1 cellular context compared by ENCODE assay signal in the genomic region with DNA sequence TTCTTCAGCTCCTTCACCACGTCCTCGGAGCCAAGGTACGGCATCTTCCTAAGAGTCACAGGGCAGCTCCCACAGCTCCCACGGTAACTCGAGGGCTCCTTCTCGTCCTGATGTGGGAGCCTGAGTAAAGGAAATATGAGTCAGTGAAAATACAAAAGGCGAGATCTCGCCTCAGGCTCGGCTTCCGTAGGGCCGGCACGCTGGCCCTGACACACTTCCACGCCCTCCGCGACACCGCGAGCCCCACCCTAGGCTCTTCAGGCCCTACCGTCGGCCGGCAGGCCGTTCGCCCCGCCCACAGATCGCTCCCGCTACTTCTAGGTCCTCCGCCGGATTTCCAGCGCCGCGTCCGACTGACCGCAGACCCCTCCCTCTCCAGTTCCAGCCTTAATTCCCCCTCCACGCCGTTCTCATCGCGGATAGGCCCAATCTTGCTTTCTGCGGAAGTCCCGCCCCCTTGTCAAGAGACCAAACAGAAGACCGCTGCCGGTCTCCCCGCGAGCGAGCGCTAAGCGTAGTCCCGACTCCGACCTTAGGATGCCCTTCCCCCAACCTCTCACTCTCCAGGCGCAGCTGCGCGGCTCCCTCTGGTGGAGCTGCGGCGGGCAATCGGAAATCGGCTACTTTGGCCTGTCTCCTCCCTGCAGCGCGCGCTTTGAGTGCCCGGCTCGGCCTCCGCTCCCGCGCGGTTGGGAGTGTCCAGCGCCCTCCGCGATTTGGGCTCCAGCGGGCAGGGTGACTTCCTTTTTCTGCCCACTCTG.
TF ChIP-seq lines count a peak whose summit lies in the region.

A gene (minus strand): TSS at position 126 of the 761 bp plus-strand sequence. CDS start 82 bp downstream, at position 44.
A gene (plus strand): TSS at position 653 of the 761 bp plus-strand sequence. CDS start 261 bp downstream, outside the sequence.

TF ChIP-seq in HepG2, 621 proteins besides CTCF, POLR2A, EP300 and RAD21 (continued from another document and continues in another):
- TF ChIP-seq, protein P1, sequence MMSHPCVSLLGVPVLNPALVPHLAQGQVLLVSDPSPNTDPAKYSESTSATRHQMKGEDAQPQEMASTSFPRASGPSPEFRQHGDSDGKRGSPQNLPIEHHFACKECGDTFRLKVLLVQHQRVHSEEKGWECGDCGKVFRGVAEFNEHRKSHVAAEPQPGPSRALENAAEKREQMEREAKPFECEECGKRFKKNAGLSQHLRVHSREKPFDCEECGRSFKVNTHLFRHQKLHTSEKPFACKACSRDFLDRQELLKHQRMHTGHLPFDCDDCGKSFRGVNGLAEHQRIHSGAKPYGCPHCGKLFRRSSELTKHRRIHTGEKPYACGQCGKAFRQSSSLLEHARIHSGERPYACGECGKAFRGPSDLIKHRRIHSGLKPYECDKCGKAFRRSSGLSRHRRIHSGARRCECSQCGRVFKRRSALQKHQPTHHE (CRISPR knock-in tag; IDR thresholded peaks at IDR 0.05; ENCODE audit: borderline replicate concordance), result peak; percentile 32; the same call in 1 of the 2 replicates
- TF ChIP-seq GABPB1 (CRISPR knock-in tag; IDR thresholded peaks at IDR 0.05), result peak; percentile 95
- TF ChIP-seq ZNF737 (CRISPR knock-in tag; IDR thresholded peaks at IDR 0.05; ENCODE audit: borderline replicate concordance), result no peak
- no peak for TF ChIP-seq ZSCAN20 (CRISPR knock-in tag; IDR thresholded peaks at IDR 0.05; ENCODE audit: borderline replicate concordance)
- TF ChIP-seq, protein P2, sequence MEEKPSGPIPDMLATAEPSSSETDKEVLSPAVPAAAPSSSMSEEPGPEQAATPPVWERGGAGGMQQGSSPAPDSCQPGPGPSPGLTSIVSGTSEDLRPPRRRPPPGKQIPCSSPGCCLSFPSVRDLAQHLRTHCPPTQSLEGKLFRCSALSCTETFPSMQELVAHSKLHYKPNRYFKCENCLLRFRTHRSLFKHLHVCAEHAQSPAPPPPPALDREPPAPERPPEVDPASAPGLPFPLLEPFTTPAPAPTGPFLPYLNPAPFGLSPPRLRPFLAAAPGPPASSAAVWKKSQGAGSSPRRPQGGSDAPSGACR (CRISPR knock-in tag; IDR thresholded peaks at IDR 0.05), result peak; percentile 47; the same call in 1 of the 2 replicates
- TF ChIP-seq KDM1A (CRISPR knock-in tag; IDR thresholded peaks at IDR 0.05), result no peak
- TF ChIP-seq, protein P3, sequence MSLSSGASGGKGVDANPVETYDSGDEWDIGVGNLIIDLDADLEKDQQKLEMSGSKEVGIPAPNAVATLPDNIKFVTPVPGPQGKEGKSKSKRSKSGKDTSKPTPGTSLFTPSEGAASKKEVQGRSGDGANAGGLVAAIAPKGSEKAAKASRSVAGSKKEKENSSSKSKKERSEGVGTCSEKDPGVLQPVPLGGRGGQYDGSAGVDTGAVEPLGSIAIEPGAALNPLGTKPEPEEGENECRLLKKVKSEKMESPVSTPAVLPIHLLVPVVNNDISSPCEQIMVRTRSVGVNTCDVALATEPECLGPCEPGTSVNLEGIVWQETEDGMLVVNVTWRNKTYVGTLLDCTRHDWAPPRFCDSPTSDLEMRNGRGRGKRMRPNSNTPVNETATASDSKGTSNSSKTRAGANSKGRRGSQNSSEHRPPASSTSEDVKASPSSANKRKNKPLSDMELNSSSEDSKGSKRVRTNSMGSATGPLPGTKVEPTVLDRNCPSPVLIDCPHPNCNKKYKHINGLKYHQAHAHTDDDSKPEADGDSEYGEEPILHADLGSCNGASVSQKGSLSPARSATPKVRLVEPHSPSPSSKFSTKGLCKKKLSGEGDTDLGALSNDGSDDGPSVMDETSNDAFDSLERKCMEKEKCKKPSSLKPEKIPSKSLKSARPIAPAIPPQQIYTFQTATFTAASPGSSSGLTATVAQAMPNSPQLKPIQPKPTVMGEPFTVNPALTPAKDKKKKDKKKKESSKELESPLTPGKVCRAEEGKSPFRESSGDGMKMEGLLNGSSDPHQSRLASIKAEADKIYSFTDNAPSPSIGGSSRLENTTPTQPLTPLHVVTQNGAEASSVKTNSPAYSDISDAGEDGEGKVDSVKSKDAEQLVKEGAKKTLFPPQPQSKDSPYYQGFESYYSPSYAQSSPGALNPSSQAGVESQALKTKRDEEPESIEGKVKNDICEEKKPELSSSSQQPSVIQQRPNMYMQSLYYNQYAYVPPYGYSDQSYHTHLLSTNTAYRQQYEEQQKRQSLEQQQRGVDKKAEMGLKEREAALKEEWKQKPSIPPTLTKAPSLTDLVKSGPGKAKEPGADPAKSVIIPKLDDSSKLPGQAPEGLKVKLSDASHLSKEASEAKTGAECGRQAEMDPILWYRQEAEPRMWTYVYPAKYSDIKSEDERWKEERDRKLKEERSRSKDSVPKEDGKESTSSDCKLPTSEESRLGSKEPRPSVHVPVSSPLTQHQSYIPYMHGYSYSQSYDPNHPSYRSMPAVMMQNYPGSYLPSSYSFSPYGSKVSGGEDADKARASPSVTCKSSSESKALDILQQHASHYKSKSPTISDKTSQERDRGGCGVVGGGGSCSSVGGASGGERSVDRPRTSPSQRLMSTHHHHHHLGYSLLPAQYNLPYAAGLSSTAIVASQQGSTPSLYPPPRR (CRISPR knock-in tag; IDR thresholded peaks at IDR 0.05; ENCODE audit: borderline replicate concordance), result no peak; the same call in 1 of the 2 replicates
- no peak for TF ChIP-seq ZNF446 (CRISPR knock-in tag; IDR thresholded peaks at IDR 0.05)
- TF ChIP-seq, protein P4, sequence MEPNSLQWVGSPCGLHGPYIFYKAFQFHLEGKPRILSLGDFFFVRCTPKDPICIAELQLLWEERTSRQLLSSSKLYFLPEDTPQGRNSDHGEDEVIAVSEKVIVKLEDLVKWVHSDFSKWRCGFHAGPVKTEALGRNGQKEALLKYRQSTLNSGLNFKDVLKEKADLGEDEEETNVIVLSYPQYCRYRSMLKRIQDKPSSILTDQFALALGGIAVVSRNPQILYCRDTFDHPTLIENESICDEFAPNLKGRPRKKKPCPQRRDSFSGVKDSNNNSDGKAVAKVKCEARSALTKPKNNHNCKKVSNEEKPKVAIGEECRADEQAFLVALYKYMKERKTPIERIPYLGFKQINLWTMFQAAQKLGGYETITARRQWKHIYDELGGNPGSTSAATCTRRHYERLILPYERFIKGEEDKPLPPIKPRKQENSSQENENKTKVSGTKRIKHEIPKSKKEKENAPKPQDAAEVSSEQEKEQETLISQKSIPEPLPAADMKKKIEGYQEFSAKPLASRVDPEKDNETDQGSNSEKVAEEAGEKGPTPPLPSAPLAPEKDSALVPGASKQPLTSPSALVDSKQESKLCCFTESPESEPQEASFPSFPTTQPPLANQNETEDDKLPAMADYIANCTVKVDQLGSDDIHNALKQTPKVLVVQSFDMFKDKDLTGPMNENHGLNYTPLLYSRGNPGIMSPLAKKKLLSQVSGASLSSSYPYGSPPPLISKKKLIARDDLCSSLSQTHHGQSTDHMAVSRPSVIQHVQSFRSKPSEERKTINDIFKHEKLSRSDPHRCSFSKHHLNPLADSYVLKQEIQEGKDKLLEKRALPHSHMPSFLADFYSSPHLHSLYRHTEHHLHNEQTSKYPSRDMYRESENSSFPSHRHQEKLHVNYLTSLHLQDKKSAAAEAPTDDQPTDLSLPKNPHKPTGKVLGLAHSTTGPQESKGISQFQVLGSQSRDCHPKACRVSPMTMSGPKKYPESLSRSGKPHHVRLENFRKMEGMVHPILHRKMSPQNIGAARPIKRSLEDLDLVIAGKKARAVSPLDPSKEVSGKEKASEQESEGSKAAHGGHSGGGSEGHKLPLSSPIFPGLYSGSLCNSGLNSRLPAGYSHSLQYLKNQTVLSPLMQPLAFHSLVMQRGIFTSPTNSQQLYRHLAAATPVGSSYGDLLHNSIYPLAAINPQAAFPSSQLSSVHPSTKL (CRISPR knock-in tag; IDR thresholded peaks at IDR 0.05), result peak; percentile 72
- no peak for TF ChIP-seq ZNF367 (CRISPR knock-in tag; IDR thresholded peaks at IDR 0.05; ENCODE audit: borderline replicate concordance)
- TF ChIP-seq SALL1 (CRISPR knock-in tag; IDR thresholded peaks at IDR 0.05), result peak; percentile 83
- no peak for TF ChIP-seq SOX6 (IDR thresholded peaks at IDR 0.05)
- peak; percentile 79 for TF ChIP-seq SOX6 (CRISPR knock-in tag; IDR thresholded peaks at IDR 0.05)
- TF ChIP-seq ZNF598 (CRISPR knock-in tag; IDR thresholded peaks at IDR 0.05; ENCODE audit: borderline replicate concordance), result no peak
- peak; percentile 74; the same call in 1 of the 2 replicates for TF ChIP-seq ESRRA (CRISPR knock-in tag; IDR thresholded peaks at IDR 0.05; ENCODE audit: low read depth)
- TF ChIP-seq RARG (CRISPR knock-in tag; IDR thresholded peaks at IDR 0.05; ENCODE audit: low read depth), result no peak
- TF ChIP-seq, protein P5, sequence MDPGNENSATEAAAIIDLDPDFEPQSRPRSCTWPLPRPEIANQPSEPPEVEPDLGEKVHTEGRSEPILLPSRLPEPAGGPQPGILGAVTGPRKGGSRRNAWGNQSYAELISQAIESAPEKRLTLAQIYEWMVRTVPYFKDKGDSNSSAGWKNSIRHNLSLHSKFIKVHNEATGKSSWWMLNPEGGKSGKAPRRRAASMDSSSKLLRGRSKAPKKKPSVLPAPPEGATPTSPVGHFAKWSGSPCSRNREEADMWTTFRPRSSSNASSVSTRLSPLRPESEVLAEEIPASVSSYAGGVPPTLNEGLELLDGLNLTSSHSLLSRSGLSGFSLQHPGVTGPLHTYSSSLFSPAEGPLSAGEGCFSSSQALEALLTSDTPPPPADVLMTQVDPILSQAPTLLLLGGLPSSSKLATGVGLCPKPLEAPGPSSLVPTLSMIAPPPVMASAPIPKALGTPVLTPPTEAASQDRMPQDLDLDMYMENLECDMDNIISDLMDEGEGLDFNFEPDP (CRISPR knock-in tag; conservative IDR thresholded peaks at IDR 0.05), result no peak
- TF ChIP-seq RFX5 (IDR thresholded peaks at IDR 0.05; ENCODE audit: low read depth, low read length), result no peak
- no peak; the same call in 1 of the 2 replicates for TF ChIP-seq HOXA5 (CRISPR knock-in tag; IDR thresholded peaks at IDR 0.05)
- TF ChIP-seq GLI4 (CRISPR knock-in tag; IDR thresholded peaks at IDR 0.05; ENCODE audit: borderline replicate concordance), result no peak
- TF ChIP-seq, protein P6, sequence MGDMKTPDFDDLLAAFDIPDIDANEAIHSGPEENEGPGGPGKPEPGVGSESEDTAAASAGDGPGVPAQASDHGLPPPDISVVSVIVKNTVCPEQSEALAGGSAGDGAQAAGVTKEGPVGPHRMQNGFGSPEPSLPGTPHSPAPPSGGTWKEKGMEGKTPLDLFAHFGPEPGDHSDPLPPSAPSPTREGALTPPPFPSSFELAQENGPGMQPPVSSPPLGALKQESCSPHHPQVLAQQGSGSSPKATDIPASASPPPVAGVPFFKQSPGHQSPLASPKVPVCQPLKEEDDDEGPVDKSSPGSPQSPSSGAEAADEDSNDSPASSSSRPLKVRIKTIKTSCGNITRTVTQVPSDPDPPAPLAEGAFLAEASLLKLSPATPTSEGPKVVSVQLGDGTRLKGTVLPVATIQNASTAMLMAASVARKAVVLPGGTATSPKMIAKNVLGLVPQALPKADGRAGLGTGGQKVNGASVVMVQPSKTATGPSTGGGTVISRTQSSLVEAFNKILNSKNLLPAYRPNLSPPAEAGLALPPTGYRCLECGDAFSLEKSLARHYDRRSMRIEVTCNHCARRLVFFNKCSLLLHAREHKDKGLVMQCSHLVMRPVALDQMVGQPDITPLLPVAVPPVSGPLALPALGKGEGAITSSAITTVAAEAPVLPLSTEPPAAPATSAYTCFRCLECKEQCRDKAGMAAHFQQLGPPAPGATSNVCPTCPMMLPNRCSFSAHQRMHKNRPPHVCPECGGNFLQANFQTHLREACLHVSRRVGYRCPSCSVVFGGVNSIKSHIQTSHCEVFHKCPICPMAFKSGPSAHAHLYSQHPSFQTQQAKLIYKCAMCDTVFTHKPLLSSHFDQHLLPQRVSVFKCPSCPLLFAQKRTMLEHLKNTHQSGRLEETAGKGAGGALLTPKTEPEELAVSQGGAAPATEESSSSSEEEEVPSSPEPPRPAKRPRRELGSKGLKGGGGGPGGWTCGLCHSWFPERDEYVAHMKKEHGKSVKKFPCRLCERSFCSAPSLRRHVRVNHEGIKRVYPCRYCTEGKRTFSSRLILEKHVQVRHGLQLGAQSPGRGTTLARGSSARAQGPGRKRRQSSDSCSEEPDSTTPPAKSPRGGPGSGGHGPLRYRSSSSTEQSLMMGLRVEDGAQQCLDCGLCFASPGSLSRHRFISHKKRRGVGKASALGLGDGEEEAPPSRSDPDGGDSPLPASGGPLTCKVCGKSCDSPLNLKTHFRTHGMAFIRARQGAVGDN (CRISPR knock-in tag; IDR thresholded peaks at IDR 0.05), result peak; percentile 91
- peak; percentile 59 for TF ChIP-seq NCOA2 (CRISPR knock-in tag; IDR thresholded peaks at IDR 0.05)
- TF ChIP-seq ZNF251 (CRISPR knock-in tag; IDR thresholded peaks at IDR 0.05), result no peak
- TF ChIP-seq CHD4 (IDR thresholded peaks at IDR 0.05; ENCODE audit: borderline replicate concordance, low read length), result no peak
- TF ChIP-seq ZNF484 (CRISPR knock-in tag; IDR thresholded peaks at IDR 0.05; ENCODE audit: borderline replicate concordance, low read depth), result no peak
- TF ChIP-seq NRL (CRISPR knock-in tag; IDR thresholded peaks at IDR 0.05; ENCODE audit: borderline replicate concordance), result no peak; the same call in 1 of the 2 replicates
- no peak for TF ChIP-seq ZNF34 (CRISPR knock-in tag; IDR thresholded peaks at IDR 0.05; ENCODE audit: borderline replicate concordance)
- TF ChIP-seq CREM (IDR thresholded peaks at IDR 0.05), result peak; percentile 67
- no peak for TF ChIP-seq CREM (CRISPR knock-in tag; IDR thresholded peaks at IDR 0.05)
- no peak for TF ChIP-seq ZNF839 (CRISPR knock-in tag; IDR thresholded peaks at IDR 0.05; ENCODE audit: borderline replicate concordance)
- TF ChIP-seq, protein P7, sequence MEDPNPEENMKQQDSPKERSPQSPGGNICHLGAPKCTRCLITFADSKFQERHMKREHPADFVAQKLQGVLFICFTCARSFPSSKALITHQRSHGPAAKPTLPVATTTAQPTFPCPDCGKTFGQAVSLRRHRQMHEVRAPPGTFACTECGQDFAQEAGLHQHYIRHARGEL (CRISPR knock-in tag; IDR thresholded peaks at IDR 0.05), result no peak
- TF ChIP-seq DMAP1 (CRISPR knock-in tag; IDR thresholded peaks at IDR 0.05), result peak; percentile 94
- TF ChIP-seq PPARG (CRISPR knock-in tag; conservative IDR thresholded peaks at IDR 0.05), result peak; percentile 34; the same call in 1 of the 2 replicates
- TF ChIP-seq ZBTB7B (CRISPR knock-in tag; IDR thresholded peaks at IDR 0.05), result peak; percentile 68; the same call in 1 of the 2 replicates
- TF ChIP-seq KAT2B (IDR thresholded peaks at IDR 0.05; ENCODE audit: borderline replicate concordance, low read depth, low read length), result no peak
- peak; percentile 70 for TF ChIP-seq TBL1XR1 (IDR thresholded peaks at IDR 0.05; ENCODE audit: borderline replicate concordance, low read length, partially characterized antibody)
- TF ChIP-seq GTF2F1 (IDR thresholded peaks at IDR 0.05; ENCODE audit: low read length), result no peak
- no peak for TF ChIP-seq ZNF101 (CRISPR knock-in tag; IDR thresholded peaks at IDR 0.05; ENCODE audit: borderline replicate concordance, low read depth)
- TF ChIP-seq TOPORS (CRISPR knock-in tag; IDR thresholded peaks at IDR 0.05), result no peak; the same call in 1 of the 2 replicates
- no peak for TF ChIP-seq TCF7L2 (IDR thresholded peaks at IDR 0.05; ENCODE audit: low read depth, low read length)
- no peak; the same call in 1 of the 2 replicates for TF ChIP-seq ZFP1 (CRISPR knock-in tag; IDR thresholded peaks at IDR 0.05)
- TF ChIP-seq NFKB2 (CRISPR knock-in tag; IDR thresholded peaks at IDR 0.05; ENCODE audit: borderline replicate concordance), result peak; percentile 74; the same call in 1 of the 2 replicates
- no peak for TF ChIP-seq HDAC6 (IDR thresholded peaks at IDR 0.05; ENCODE audit: low read depth, low read length)
- no peak for TF ChIP-seq ZNF451 (CRISPR knock-in tag; IDR thresholded peaks at IDR 0.05)
- no peak for TF ChIP-seq NR2F1 (CRISPR knock-in tag; IDR thresholded peaks at IDR 0.05)
- TF ChIP-seq DNMT1 (CRISPR knock-in tag; IDR thresholded peaks at IDR 0.05), result no peak
- no peak for TF ChIP-seq ZNF678 (CRISPR knock-in tag; IDR thresholded peaks at IDR 0.05)
- no peak for TF ChIP-seq ZFP36 (IDR thresholded peaks at IDR 0.05; ENCODE audit: borderline replicate concordance, low read depth, low read length, partially characterized antibody)
- TF ChIP-seq TCF7 (IDR thresholded peaks at IDR 0.05; ENCODE audit: low read depth), result no peak; the same call in 1 of the 2 replicates
